In the genomic region with DNA sequence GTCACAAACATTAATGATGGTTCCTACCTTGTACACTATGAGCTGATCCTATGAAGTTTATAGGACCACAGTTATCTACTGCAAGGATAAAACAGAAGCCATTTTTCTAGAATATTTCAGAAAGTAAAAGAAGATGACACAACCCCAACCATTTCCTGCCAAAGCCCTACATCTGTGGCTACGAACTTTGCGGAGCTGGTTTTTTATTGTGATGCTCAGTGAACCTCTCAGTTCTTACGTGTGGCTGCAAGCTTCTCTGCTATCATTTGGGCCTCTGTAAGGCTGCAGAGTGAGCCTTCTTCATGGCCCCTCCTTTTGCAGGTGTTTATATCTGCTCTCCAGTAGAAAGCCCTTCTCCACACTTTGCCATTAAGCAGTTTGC, we compare ENCODE assay signal across 9 cellular contexts. TPM values are rescaled to one million over a fixed set of nuclear protein-coding genes. Genes with fewer than 3 reads are reported as not detected.
A peak's percentile ranks its signal among the peaks of the same experiment; 100 is the strongest.
DNase-seq lines count a peak whose midpoint lies in the region; ATAC-seq lines count a peak whose summit lies in the region.
"Had no signal": no experiment of that assay in that cellular context is flagged by ENCODE, and none has a peak within 500 bp of the region (broad histone marks: within the 10 kb centered on the region; RNA-seq: fewer than 3 reads in every experiment).

No MANE protein-coding gene starts in this region.

- peak overlapping the region; percentile 26 for H3K4me3 Mint-ChIP-seq in activated CD4-positive, alpha-beta memory T cell treated with anti-CD3 and anti-CD28 coated beads, Interleukin-2, amount 10 ng/mL, durations not matched to agents 7 days and 5 days
- H3K4me3 Mint-ChIP-seq in naive thymus-derived CD8-positive, alpha-beta T cell: peak overlapping the region; percentile 56 to 84 (median 75)

- H3K27me3 Mint-ChIP-seq in activated CD4-positive, alpha-beta memory T cell treated with anti-CD3 and anti-CD28 coated beads, Interleukin-2, amount 10 ng/mL, durations not matched to agents 7 days and 5 days: peaks cover 4% of the 10 kb centered on the region
- no peaks in the 10 kb centered on the region for H3K27me3 Mint-ChIP-seq in naive thymus-derived CD8-positive, alpha-beta T cell

- ATAC-seq in GM18868 (IDR thresholded peaks at IDR 0.05; ENCODE audit: unreplicated experiment) (peak; percentile 72), HG03135 (IDR thresholded peaks at IDR 0.05; ENCODE audit: unreplicated experiment) (peak; percentile 67)
- peak; percentile 93 to 94 for ATAC-seq in naive thymus-derived CD8-positive, alpha-beta T cell

- H3K9me3 Mint-ChIP-seq in activated CD4-positive, alpha-beta memory T cell treated with anti-CD3 and anti-CD28 coated beads, Interleukin-2, amount 10 ng/mL, durations not matched to agents 7 days and 5 days: no peaks in the 10 kb centered on the region
- H3K9me3 Mint-ChIP-seq in naive thymus-derived CD8-positive, alpha-beta T cell: peaks cover 0 to 3% (median 0%) of the 10 kb centered on the region in 9 donors

- H3K4me1 Mint-ChIP-seq in activated CD4-positive, alpha-beta memory T cell treated with anti-CD3 and anti-CD28 coated beads, Interleukin-2, amount 10 ng/mL, durations not matched to agents 7 days and 5 days: peaks cover 80% of the 10 kb centered on the region
- peaks cover 43 to 96% (median 85%) of the 10 kb centered on the region in 4 donors for H3K4me1 Mint-ChIP-seq in naive thymus-derived CD8-positive, alpha-beta T cell

- peaks cover 10% of the 10 kb centered on the region for H3K36me3 Mint-ChIP-seq in activated CD4-positive, alpha-beta memory T cell treated with anti-CD3 and anti-CD28 coated beads, Interleukin-2, amount 10 ng/mL, durations not matched to agents 7 days and 5 days (ENCODE audit: low read depth)
- H3K36me3 Mint-ChIP-seq in naive thymus-derived CD8-positive, alpha-beta T cell: no peaks in the 10 kb centered on the region

- intact Hi-C loops in posterior cingulate gyrus (cut with DNase I): no loop called here

- peak overlapping the region; percentile 95 for H3K27ac Mint-ChIP-seq in activated CD4-positive, alpha-beta memory T cell treated with anti-CD3 and anti-CD28 coated beads, Interleukin-2, amount 10 ng/mL, durations not matched to agents 7 days and 5 days
- peak overlapping the region; percentile 96 to 99 (median 97) for H3K27ac Mint-ChIP-seq in naive thymus-derived CD8-positive, alpha-beta T cell

- POLR2A ChIA-PET in activated CD4-positive, alpha-beta memory T cell treated with anti-CD3 and anti-CD28 coated beads, Interleukin-2, amount 10 ng/mL, durations not matched to agents 7 days and 5 days (lab: Charles Lee): interaction anchor here (0.7 to 14.8 kb wide), 17 partner anchors 9 to 728 kb away, joined by 3 to 356 read pairs (median 7); a partner anchor contains a TSS
- POLR2A ChIA-PET in naive thymus-derived CD8-positive, alpha-beta T cell (lab: Charles Lee): interaction anchor here (0.9 to 10.7 kb wide), 14 partner anchors 8 to 209 kb away, joined by 3 to 135 read pairs (median 8); a partner anchor contains a TSS

- CTCF ChIA-PET in activated CD4-positive, alpha-beta memory T cell treated with anti-CD3 and anti-CD28 coated beads, Interleukin-2, amount 10 ng/mL, durations not matched to agents 7 days and 5 days (lab: Charles Lee): interaction anchor here (0.6 to 4.3 kb wide), 10 partner anchors 18 to 919 kb away, joined by 3 to 28 read pairs (median 6); a partner anchor contains a TSS

- peak; percentile 76 for DNase-seq in activated CD4-positive, alpha-beta memory T cell treated with anti-CD3 and anti-CD28 coated beads, Interleukin-2, amount 10 ng/mL, durations not matched to agents 7 days and 5 days
- DNase-seq in naive thymus-derived CD8-positive, alpha-beta T cell: peak in 9 of 10 donors; percentile 51 to 89 (median 80)
- DNase-seq in posterior cingulate gyrus: no peak
- no peak for DNase-seq in OCI-M1 (lab: John Stamatoyannopoulos, UW)
- DNase-seq in occipital lobe (lab: John Stamatoyannopoulos, UW): no peak
- no peak for DNase-seq in NCI-H2029 (lab: John Stamatoyannopoulos, UW)

RNA-seq across cellular contexts. Expression of a gene that starts 17.8 kb away (rescaled TPM):
- total RNA-seq in activated CD4-positive, alpha-beta memory T cell treated with anti-CD3 and anti-CD28 coated beads, Interleukin-2, amount 10 ng/mL, durations not matched to agents 7 days and 5 days: 10 to 100 TPM; 52.0 to 53.2 TPM
- 10 to 100 TPM; 54.5 to 56.9 TPM for total RNA-seq in naive thymus-derived CD8-positive, alpha-beta T cell
- polyA plus RNA-seq in naive thymus-derived CD8-positive, alpha-beta T cell: 100 to 1,000 TPM in 1 of 3 donors, 10 to 100 TPM in 2; 97.4 to 111 (median 98.2) TPM
- 1.4 TPM for total RNA-seq in occipital lobe
- total RNA-seq: NCI-H460 had no signal

Comparison
In these comparisons a context has a peak if more than half of its experiments do, and no peak if none do; other contexts are left out.
1. DNase-seq: peak in activated CD4-positive, alpha-beta memory T cell treated with anti-CD3 and anti-CD28 coated beads, Interleukin-2, amount 10 ng/mL, durations not matched to agents 7 days and 5 days (single experiment) and naive thymus-derived CD8-positive, alpha-beta T cell (9 of 10); none in posterior cingulate gyrus (0 of 10), OCI-M1 (single experiment), occipital lobe (single experiment) and NCI-H2029 (single experiment).
2. RNA of a gene that starts 17.8 kb away (total RNA-seq): 54.5 to 56.9 TPM in naive thymus-derived CD8-positive, alpha-beta T cell and 52.0 to 53.2 TPM in activated CD4-positive, alpha-beta memory T cell treated with anti-CD3 and anti-CD28 coated beads, Interleukin-2, amount 10 ng/mL, durations not matched to agents 7 days and 5 days; 1.4 TPM in occipital lobe (single experiment); every median in the first group is over 10 times any median in the second.
3. Peak in every context shown above with its lines, with median percentiles within 50 percentile points of each other: ATAC-seq.